ENCODE assay signal across 20 cellular contexts in the genomic region with DNA sequence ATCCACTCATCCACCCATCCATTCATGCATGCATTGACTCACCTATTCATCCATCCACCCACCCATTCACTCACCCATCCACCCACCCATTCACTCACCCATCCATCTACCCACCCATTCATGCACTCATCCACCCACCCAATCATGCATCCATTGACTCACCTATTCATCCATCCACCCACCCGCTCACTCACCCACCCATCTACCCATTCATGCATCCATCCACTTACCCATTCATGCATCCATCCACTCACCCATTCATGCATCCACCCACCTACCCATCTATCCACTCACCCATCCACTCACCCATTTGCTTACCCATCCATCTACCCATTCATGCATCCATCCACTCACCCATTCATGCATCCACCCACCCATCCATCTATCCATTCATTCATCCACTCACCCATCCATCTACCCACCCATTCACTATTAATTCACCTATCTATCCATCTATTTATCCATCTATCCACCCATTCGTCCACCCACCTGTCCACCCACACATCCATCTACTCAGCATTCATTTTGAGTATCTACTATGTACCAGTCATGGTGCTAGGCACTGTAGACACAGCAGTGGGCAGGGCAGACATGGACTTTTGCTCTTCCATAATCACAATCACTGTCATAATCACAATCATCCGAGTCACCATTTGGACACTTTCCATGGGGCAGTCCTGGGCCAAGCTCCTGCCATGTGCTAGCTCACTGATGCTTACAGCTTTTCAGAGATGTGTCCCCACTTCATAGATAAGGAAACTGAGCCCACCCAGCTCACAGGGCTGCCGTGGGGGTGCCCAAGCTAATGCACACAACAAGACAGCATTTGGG. TPM values are rescaled to one million over a fixed set of nuclear protein-coding genes. Genes with fewer than 3 reads are reported as not detected.
"Had no signal": no experiment of that assay in that cellular context is flagged by ENCODE, and none has a peak within 500 bp of the region (broad histone marks: within the 10 kb centered on the region; RNA-seq: fewer than 3 reads in every experiment).

No MANE protein-coding gene starts in this region.

- H3K36me3 ChIP-seq: left lung, neural progenitor cell, ovary, tibial nerve had no signal

- H3K4me1 ChIP-seq: left lung, neural progenitor cell, psoas muscle had no signal

- FAIRE-seq: frontal cortex, keratinocyte, TTC549 had no signal

- H3K27me3 ChIP-seq: neural progenitor cell, ovary, tibial nerve had no signal

- H3K4me1 Mint-ChIP-seq: memory B cell, neural progenitor cell had no signal

- H3K4me3 ChIP-seq: left lung, mucosa of descending colon, neural progenitor cell, ovary, psoas muscle, tibial nerve had no signal

- H3K9me3 ChIP-seq: left lung, mucosa of descending colon, ovary, psoas muscle, tibial nerve had no signal

- H3K4me3 Mint-ChIP-seq: activated naive CD8-positive, alpha-beta T cell; dendritic cell treated with granulocyte-macrophage colony-stimulating factor and Interleukin-4, amounts not matched to agents 40 ng/mL and 50 ng/mL, for 4 days; memory B cell; naive thymus-derived CD4-positive, alpha-beta T cell; neural progenitor cell had no signal

- H3K27me3 Mint-ChIP-seq: dendritic cell treated with granulocyte-macrophage colony-stimulating factor and Interleukin-4, amounts not matched to agents 40 ng/mL and 50 ng/mL, for 4 days had no signal

- H3K27ac ChIP-seq: neural progenitor cell, ovary had no signal

- H3K27ac Mint-ChIP-seq: activated naive CD8-positive, alpha-beta T cell; dendritic cell treated with granulocyte-macrophage colony-stimulating factor and Interleukin-4, amounts not matched to agents 40 ng/mL and 50 ng/mL, for 4 days; memory B cell; naive thymus-derived CD4-positive, alpha-beta T cell; neural progenitor cell had no signal

- ATAC-seq: left lung; mucosa of descending colon; naive thymus-derived CD4-positive, alpha-beta T cell; psoas muscle had no signal

- H3K9me3 Mint-ChIP-seq: dendritic cell treated with granulocyte-macrophage colony-stimulating factor and Interleukin-4, amounts not matched to agents 40 ng/mL and 50 ng/mL, for 4 days; neural progenitor cell had no signal

- H3K36me3 Mint-ChIP-seq: activated naive CD8-positive, alpha-beta T cell; memory B cell; naive thymus-derived CD4-positive, alpha-beta T cell; neural progenitor cell had no signal

- DNase-seq: activated CD4-positive, alpha-beta T cell treated with anti-CD3 and anti-CD28 coated beads, Interleukin-2, amount 50 U/mL, for 4 hours; effector CD8-positive, alpha-beta T cell; mucosa of descending colon; naive thymus-derived CD4-positive, alpha-beta T cell; ovary; stimulated activated naive CD4-positive, alpha-beta T cell treated with Interleukin-2 at 50 U/mL for 16 hours; SW 1271 had no signal

RNA-seq across cellular contexts. Expression of a gene that starts 34.4 kb away (rescaled TPM):
- total RNA-seq: activated CD8-positive, alpha-beta memory T cell treated with anti-CD3 and anti-CD28 coated beads for 36 hours; naive thymus-derived CD4-positive, alpha-beta T cell; SK-MEL-5; T-helper 2 cell treated with Interferon-gamma antibody and Interleukin-4, amounts not matched to agents 100 ng/mL and 5 ng/mL, for 36 hours had no signal
